Comparison of ENCODE assay signal across 15 cellular contexts in the genomic region with DNA sequence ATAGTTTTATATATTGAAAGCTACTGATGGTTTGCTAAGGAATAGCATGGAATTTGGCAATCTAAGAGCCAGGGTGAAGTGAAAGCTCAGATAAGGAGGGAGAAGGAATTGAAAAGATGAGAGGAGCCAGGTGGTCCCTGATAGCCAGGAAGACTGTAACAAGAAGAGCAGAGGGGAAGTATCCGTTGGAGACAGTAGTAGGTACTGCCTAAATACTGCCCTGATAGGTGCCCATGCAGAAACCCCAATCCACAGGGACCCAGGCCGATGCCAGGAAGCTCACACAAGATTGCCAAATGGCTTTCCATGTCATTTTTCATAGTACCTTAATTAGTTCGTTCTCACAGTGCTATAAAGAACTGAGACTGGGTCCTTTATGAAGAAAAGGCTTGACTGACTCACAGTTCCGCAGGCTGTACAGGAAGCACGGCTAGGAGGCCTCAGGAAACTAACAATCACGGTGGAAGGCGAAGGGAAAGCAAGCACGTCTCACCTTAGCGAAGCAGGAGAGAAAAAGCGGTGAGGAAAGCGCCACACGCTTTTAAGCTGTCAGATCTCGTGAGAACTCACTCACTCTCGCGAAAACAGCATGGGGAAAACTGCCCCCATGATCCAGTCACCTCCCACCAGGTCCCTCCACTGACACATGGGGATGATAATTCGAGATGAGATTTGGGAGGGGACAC. TPM values are rescaled to one million over a fixed set of nuclear protein-coding genes. Genes with fewer than 3 reads are reported as not detected.
DNase-seq lines count a peak whose midpoint lies in the region; ATAC-seq and TF ChIP-seq lines count a peak whose summit lies in the region.
"Had no signal": no experiment of that assay in that cellular context is flagged by ENCODE, and none has a peak within 500 bp of the region (broad histone marks: within the 10 kb centered on the region; RNA-seq: fewer than 3 reads in every experiment).

No MANE protein-coding gene starts in this region.

- peaks cover 0 to 15% (median 4%) of the 10 kb centered on the region in 11 experiments; a peak in 6 of 22 replicates for H3K9me3 ChIP-seq in BLaER1 treated with 17β-estradiol and CSF1 and Interleukin-3, amounts not matched to agents 10 nM and 100 nM (replicated peaks in 1 of 11)
- no peaks in the 10 kb centered on the region for H3K9me3 ChIP-seq in WERI-Rb-1 (ENCODE audit: severe bottlenecking)
- H3K9me3 ChIP-seq in hepatocyte (ENCODE audit: low read depth), result no peaks in the 10 kb centered on the region

- no peaks in the 10 kb centered on the region; a peak in 1 of 22 replicates for H3K36me3 ChIP-seq in BLaER1 treated with 17β-estradiol and CSF1 and Interleukin-3, amounts not matched to agents 10 nM and 100 nM
- H3K36me3 ChIP-seq in WERI-Rb-1 (peaks cover 23% of the 10 kb centered on the region), hepatocyte (replicated peaks; ENCODE audit: insufficient read depth, low read depth) (no peaks in the 10 kb centered on the region)

- H3K27me3 ChIP-seq in BLaER1 treated with 17β-estradiol and CSF1 and Interleukin-3, amounts not matched to agents 10 nM and 100 nM, result no peaks in the 10 kb centered on the region
- H3K27me3 ChIP-seq in WERI-Rb-1 (ENCODE audit: insufficient read depth, low read depth, severe bottlenecking) (no peaks in the 10 kb centered on the region), hepatocyte (no peaks in the 10 kb centered on the region)
- H3K27me3 ChIP-seq: foreskin keratinocyte had no signal

- peaks cover 4% of the 10 kb centered on the region for H3K27me3 Mint-ChIP-seq in mesothelial cell of epicardium (ENCODE audit: low read depth)

- peak overlapping the region; percentile 44 to 85 (median 63) for H3K4me2 ChIP-seq in BLaER1 treated with 17β-estradiol and CSF1 and Interleukin-3, amounts not matched to agents 10 nM and 100 nM
- H3K4me2 ChIP-seq in hepatocyte, result no peak overlapping the region

- H3K4me1 ChIP-seq in BLaER1 treated with 17β-estradiol and CSF1 and Interleukin-3, amounts not matched to agents 10 nM and 100 nM, result peaks cover 28 to 58% (median 44%) of the 10 kb centered on the region in 10 experiments
- no peaks in the 10 kb centered on the region for H3K4me1 ChIP-seq in hepatocyte (ENCODE audit: insufficient read depth)

- H3K4me3 ChIP-seq in BLaER1 treated with 17β-estradiol and CSF1 and Interleukin-3, amounts not matched to agents 10 nM and 100 nM, result 0 out of 20 replicates have a peak overlapping the region, but pooled peaks of 1 of the 10 experiments have one; percentile 3
- peak overlapping the region; percentile 28; the same call in 1 of the 2 replicates for H3K4me3 ChIP-seq in GM08714 (ENCODE audit: low read length)
- peak overlapping the region; percentile 58 for H3K4me3 ChIP-seq in WERI-Rb-1 (ENCODE audit: low read depth, low read length)
- no peak overlapping the region for H3K4me3 ChIP-seq in hepatocyte

- no peak for ATAC-seq in GM18907 (IDR thresholded peaks at IDR 0.05; ENCODE audit: unreplicated experiment)
- ATAC-seq: foreskin keratinocyte, PC-3 had no signal

- TF ChIP-seq CTCF in WERI-Rb-1 (IDR thresholded peaks at IDR 0.05; ENCODE audit: low read depth, low read length), result no peak
- no peak for TF ChIP-seq CTCF in mesothelial cell of epicardium (IDR thresholded peaks at IDR 0.05; ENCODE audit: unreplicated experiment)
- TF ChIP-seq CTCF in hepatocyte (IDR thresholded peaks at IDR 0.05; ENCODE audit: poor library complexity), result no peak

- H3K27ac Mint-ChIP-seq in mesothelial cell of epicardium, result no peak overlapping the region

- WGBS in hepatocyte (ENCODE audit: low lambda C conversion rate, missing lambda C conversion rate), result 87% methylated on average over 16 of the region's 16 CpGs

- no peaks in the 10 kb centered on the region for H3K36me3 Mint-ChIP-seq in mesothelial cell of epicardium

- no peaks in the 10 kb centered on the region for H3K79me2 ChIP-seq in hepatocyte

- H3K9me3 Mint-ChIP-seq in mesothelial cell of epicardium, result peaks cover 6% of the 10 kb centered on the region

- H3K27ac ChIP-seq in BLaER1 treated with 17β-estradiol and CSF1 and Interleukin-3, amounts not matched to agents 10 nM and 100 nM, result peak overlapping the region in 8 of 11 experiments; percentile 0 to 72 (median 48); a peak in 15 of 22 replicates
- peak overlapping the region; percentile 78 for H3K27ac ChIP-seq in WERI-Rb-1
- H3K27ac ChIP-seq in hepatocyte, result no peak overlapping the region
- H3K27ac ChIP-seq: foreskin keratinocyte had no signal

- DNase-seq in WERI-Rb-1 (peak; percentile 82), glomerular endothelial cell (ENCODE audit: extremely low read depth, low read depth, low spot score) (peak; percentile 72), NCI-H1417 treated with DMSO at 0.1 percent for 48 hours (lab: John Stamatoyannopoulos, UW) (no peak), mesothelial cell of epicardium (ENCODE audit: low spot score in 2 of 2, unreplicated experiment in 2 of 2) (no peak), hepatocyte (ENCODE audit: low spot score) (no peak)
- DNase-seq: effector CD4-positive, alpha-beta T cell; foreskin keratinocyte; GDM1; PC-3 had no signal

- H3K4me3 Mint-ChIP-seq in mesothelial cell of epicardium, result no peak overlapping the region

- H4K20me1 ChIP-seq in BLaER1 treated with 17β-estradiol and CSF1 and Interleukin-3, amounts not matched to agents 10 nM and 100 nM, result no peaks in the 10 kb centered on the region
- no peaks in the 10 kb centered on the region for H4K20me1 ChIP-seq in hepatocyte (ENCODE audit: insufficient read depth, poor library complexity, severe bottlenecking)

- H3K4me1 Mint-ChIP-seq in mesothelial cell of epicardium, result peaks cover 9% of the 10 kb centered on the region

- no peak overlapping the region for H2AFZ ChIP-seq in hepatocyte

- no peaks in the 10 kb centered on the region for H3K9me2 ChIP-seq in hepatocyte (replicated peaks; ENCODE audit: insufficient read depth)

- H3K9ac ChIP-seq in BLaER1 treated with 17β-estradiol and CSF1 and Interleukin-3, amounts not matched to agents 10 nM and 100 nM, result peak overlapping the region in 5 of 11 experiments; percentile 5 to 41 (median 18); a peak in 8 of 22 replicates

RNA-seq across cellular contexts. Expression of gene ACTL7B, which starts 13.0 kb away (rescaled TPM):
- total RNA-seq in glomerular endothelial cell, result not detected in 2 replicates
- total RNA-seq in mesothelial cell of epicardium, result 0.13 to 0.16 TPM in 2 of 3 replicates, not detected in the other
- total RNA-seq in hepatocyte, result not detected in 2 replicates
- not detected in 2 replicates for polyA plus RNA-seq in hepatocyte
- total RNA-seq: foreskin keratinocyte, LHCN-M2, PC-3, renal cortical epithelial cell had no signal
- polyA plus RNA-seq: foreskin keratinocyte had no signal

RNA-seq across cellular contexts. Expression of gene ACTL7A, which starts 19.3 kb away (rescaled TPM):
- total RNA-seq in glomerular endothelial cell, result not detected in 2 replicates
- total RNA-seq in mesothelial cell of epicardium, result not detected in 3 replicates
- not detected in 2 replicates for total RNA-seq in hepatocyte
- polyA plus RNA-seq in hepatocyte, result not detected in 2 replicates
- total RNA-seq: foreskin keratinocyte, LHCN-M2, PC-3, renal cortical epithelial cell had no signal
- polyA plus RNA-seq: foreskin keratinocyte, thymus had no signal

Comparison
In these comparisons a context has a peak if more than half of its experiments do, and no peak if none do; other contexts are left out.
1. DNase-seq: peak in WERI-Rb-1 (single experiment) and glomerular endothelial cell (single experiment); none in NCI-H1417 treated with DMSO at 0.1 percent for 48 hours (single experiment), mesothelial cell of epicardium (0 of 2) and hepatocyte (single experiment).